In the genomic region with DNA sequence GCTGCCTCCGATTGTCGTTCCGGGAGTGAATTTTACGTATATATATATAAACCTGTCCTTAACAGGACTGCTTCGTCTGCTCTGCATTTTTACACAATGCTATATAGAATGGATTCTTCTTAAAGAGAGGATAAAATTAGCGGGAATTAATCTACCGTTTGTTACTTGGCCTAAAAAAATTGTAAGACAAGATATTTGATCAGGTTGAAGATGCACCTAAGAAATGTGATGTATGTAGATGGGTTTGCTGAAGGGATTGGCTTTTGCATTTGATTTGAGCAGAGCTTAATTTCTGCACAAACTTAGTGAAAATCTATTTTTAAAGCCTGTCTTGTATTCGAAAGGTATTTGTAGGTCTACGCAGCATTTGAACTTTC, we compare ENCODE assay signal across 8 cellular contexts. TPM values are rescaled to one million over a fixed set of nuclear protein-coding genes. Genes with fewer than 3 reads are reported as not detected.
DNase-seq lines count a peak whose midpoint lies in the region; ATAC-seq, FAIRE-seq and TF ChIP-seq lines count a peak whose summit lies in the region.

No MANE protein-coding gene starts in this region.

- peaks cover 4% of the 10 kb centered on the region; the same call in 1 of the 2 replicates for H3K36me3 Mint-ChIP-seq in WTC11

- no peaks in the 10 kb centered on the region for H3K9me3 ChIP-seq in hepatocyte (ENCODE audit: low read depth)
- no peaks in the 10 kb centered on the region for H3K9me3 ChIP-seq in small intestine (ENCODE audit: control insufficient read depth, low read depth)

- H3K27me3 ChIP-seq in hepatocyte (no peaks in the 10 kb centered on the region), small intestine (ENCODE audit: control insufficient read depth in 2 of 2, insufficient read depth in 2 of 2, low read length in 2 of 2) (no peaks in the 10 kb centered on the region)

- TF ChIP-seq CTCF in WTC11 (IDR thresholded peaks at IDR 0.05): no peak
- TF ChIP-seq CTCF in hepatocyte (IDR thresholded peaks at IDR 0.05; ENCODE audit: poor library complexity): no peak

- FAIRE-seq in small intestine (lab: Jason Lieb, UNC): no peak

- ATAC-seq in WTC11 (no peak), HG03469 (IDR thresholded peaks at IDR 0.05; ENCODE audit: unreplicated experiment) (no peak)

- H3K4me1 ChIP-seq in hepatocyte (ENCODE audit: insufficient read depth) (peaks cover 30% of the 10 kb centered on the region), small intestine (ENCODE audit: control insufficient read depth in 2 of 2, insufficient read depth in 1 of 2, low read depth in 1 of 2, low read length in 1 of 2) (peaks cover 12 to 17% of the 10 kb centered on the region in 2 donors)

- H3K27me3 Mint-ChIP-seq in WTC11 (ENCODE audit: low read depth): no peaks in the 10 kb centered on the region

- no peaks in the 10 kb centered on the region for H3K9me3 Mint-ChIP-seq in WTC11

- peaks cover 44% of the 10 kb centered on the region for H3K4me1 Mint-ChIP-seq in WTC11

- CTCF ChIA-PET in WTC11 (lab: Charles Lee): interaction anchor here (1.3 to 3.7 kb wide), 2 partner anchors 68 to 158 kb away, joined by 7 to 27 read pairs; no protein-coding TSS in a partner anchor

- H3K9me2 ChIP-seq in hepatocyte (replicated peaks; ENCODE audit: insufficient read depth): no peaks in the 10 kb centered on the region

- H3K27ac ChIP-seq in hepatocyte (peak overlapping the region; percentile 100), small intestine (ENCODE audit: low read depth in 1 of 2, low read length in 1 of 2) (peak overlapping the region; percentile 99)

- H3K4me3 ChIP-seq in hepatocyte: peak overlapping the region; percentile 96
- H3K4me3 ChIP-seq in small intestine (ENCODE audit: low read depth in 1 of 2, low read length in 2 of 2): peak overlapping the region; percentile 99

- no peak overlapping the region for H2AFZ ChIP-seq in hepatocyte

- H3K4me3 Mint-ChIP-seq in WTC11: peak overlapping the region; percentile 97

- POLR2A ChIA-PET in WTC11 (lab: Charles Lee): interaction anchor here (1.0 to 1.3 kb wide), 5 partner anchors 57 to 158 kb away, joined by 3 to 6 read pairs (median 3); partner anchors contain the start of gene WDR43

- peak overlapping the region; percentile 94 for H3K27ac Mint-ChIP-seq in WTC11

- peak overlapping the region; percentile 76 for H3K4me2 ChIP-seq in hepatocyte

- H3K79me2 ChIP-seq in hepatocyte: peaks cover 56% of the 10 kb centered on the region

- DNase-seq in NCI-H82 treated with DMSO at 0.1 percent for 48 hours (lab: John Stamatoyannopoulos, UW; ENCODE audit: unreplicated experiment): peak; percentile 52
- no peak for DNase-seq in NCI-H82 (lab: John Stamatoyannopoulos, UW)
- DNase-seq in WTC11 (ENCODE audit: low spot score): no peak
- no peak for DNase-seq in hepatocyte (ENCODE audit: low spot score)
- DNase-seq in small intestine: no peak
- no peak for DNase-seq in NCI-H187 treated with DMSO at 0.1 percent for 48 hours (lab: John Stamatoyannopoulos, UW)
- DNase-seq in ureter (ENCODE audit: low spot score): no peak

- under 1% methylated on average over 9 of the region's 9 CpGs for WGBS in hepatocyte (ENCODE audit: low lambda C conversion rate, missing lambda C conversion rate)
- WGBS in small intestine, 3 donors: 0% methylated on average over 9 of the region's 9 CpGs

- peaks cover 42% of the 10 kb centered on the region for H4K20me1 ChIP-seq in hepatocyte (ENCODE audit: insufficient read depth, poor library complexity, severe bottlenecking)

- H3K36me3 ChIP-seq in hepatocyte (replicated peaks; ENCODE audit: insufficient read depth, low read depth) (no peaks in the 10 kb centered on the region), small intestine (ENCODE audit: control insufficient read depth in 2 of 2, insufficient read depth in 2 of 2, low read length in 2 of 2) (no peaks in the 10 kb centered on the region)

TF ChIP-seq in WTC11, 78 proteins besides CTCF, POLR2A, EP300 and RAD21:
- no peak for TF ChIP-seq CREB1 (CRISPR knock-in tag; IDR thresholded peaks at IDR 0.05)
- TF ChIP-seq JUN (CRISPR knock-in tag; IDR thresholded peaks at IDR 0.05): no peak
- no peak for TF ChIP-seq FOXP4 (CRISPR knock-in tag; IDR thresholded peaks at IDR 0.05)
TF ChIP-seq in WTC11: peak in this region for 0.

RNA-seq across cellular contexts. Expression of gene PPP1CB, which starts 1.0 kb away (rescaled TPM):
- total RNA-seq in WTC11 (2021): 122 to 133 TPM (median 124 TPM) in 3 replicates
- 250 and 269 TPM in 2 replicates for total RNA-seq in hepatocyte
- 157 and 161 TPM in 2 replicates for polyA plus RNA-seq in hepatocyte
- polyA plus RNA-seq in small intestine: 10 to 100 TPM; 80.4 to 93.7 (median 88.4) TPM
- total RNA-seq in ureter: 373 TPM

RNA-seq across cellular contexts. Expression of gene SPDYA, which starts 58.0 kb away (rescaled TPM):
- 0.30 to 0.61 TPM (median 0.46 TPM) in 3 replicates for total RNA-seq in WTC11 (2021)
- total RNA-seq in hepatocyte: 1.2 and 1.7 TPM in 2 replicates
- 1.3 and 2.1 TPM in 2 replicates for polyA plus RNA-seq in hepatocyte
- polyA plus RNA-seq in small intestine: under 1 TPM in 1 of 3 donors, not detected in 2; 0.06 TPM
- total RNA-seq in ureter: 2.5 TPM
